ENCODE assay signal across 29 cellular contexts in genomic region chr19:38499532-38499931, GRCh38.
"Had no signal": no experiment of that assay in that cellular context is flagged by ENCODE, and none has a peak within 500 bp of the region (broad histone marks: within the 10 kb centered on the region; RNA-seq: fewer than 3 reads in every experiment).

No MANE protein-coding gene starts in this region.

- H3K27me3 ChIP-seq: colonic mucosa, dorsolateral prefrontal cortex, foreskin keratinocyte, gastrocnemius medialis had no signal

- H3K4me1 ChIP-seq: colonic mucosa, esophagus muscularis mucosa, esophagus squamous epithelium, foreskin keratinocyte, gastrocnemius medialis, gastroesophageal sphincter, heart left ventricle, heart right ventricle had no signal

- H3K9me3 Mint-ChIP-seq: dendritic cell treated with granulocyte-macrophage colony-stimulating factor and Interleukin-4, amounts not matched to agents 40 ng/mL and 50 ng/mL, for 4 days; effector memory CD8-positive, alpha-beta T cell; endodermal cell had no signal

- DNase-seq: colonic mucosa; cortex of kidney; dermis blood vessel endothelial cell; dorsolateral prefrontal cortex; effector CD4-positive, alpha-beta T cell; effector CD8-positive, alpha-beta T cell; effector memory CD4-positive, alpha-beta T cell; effector memory CD8-positive, alpha-beta T cell; endodermal cell; erythroblast; esophagus squamous epithelium; foreskin fibroblast; foreskin keratinocyte; foreskin melanocyte; gastrocnemius medialis; glutamatergic neuron; head of caudate nucleus; heart left ventricle; heart right ventricle had no signal

- FAIRE-seq: colon, endometrium, endothelial cell of umbilical vein, frontal cortex had no signal

- H3K27ac Mint-ChIP-seq: dendritic cell treated with granulocyte-macrophage colony-stimulating factor and Interleukin-4, amounts not matched to agents 40 ng/mL and 50 ng/mL, for 4 days; effector memory CD8-positive, alpha-beta T cell; endodermal cell had no signal

- H3K4me3 ChIP-seq: colonic mucosa, coronary artery, dorsolateral prefrontal cortex, esophagus muscularis mucosa, esophagus squamous epithelium, gastrocnemius medialis, gastroesophageal sphincter, heart left ventricle, heart right ventricle had no signal

- ATAC-seq: effector memory CD8-positive, alpha-beta T cell; esophagus mucosa; foreskin keratinocyte; gastrocnemius medialis; gastroesophageal sphincter; heart left ventricle had no signal

- H3K36me3 ChIP-seq: colonic mucosa, esophagus muscularis mucosa, esophagus squamous epithelium, gastroesophageal sphincter, heart left ventricle, heart right ventricle had no signal

- H3K4me3 Mint-ChIP-seq: dendritic cell treated with granulocyte-macrophage colony-stimulating factor and Interleukin-4, amounts not matched to agents 40 ng/mL and 50 ng/mL, for 4 days; effector memory CD8-positive, alpha-beta T cell; endodermal cell had no signal

- H3K27ac ChIP-seq: colonic mucosa, coronary artery, dorsolateral prefrontal cortex, epithelial cell of prostate, esophagus muscularis mucosa, esophagus squamous epithelium, foreskin keratinocyte, gastroesophageal sphincter, heart left ventricle, heart right ventricle had no signal

- H3K9me3 ChIP-seq: colonic mucosa, esophagus muscularis mucosa, esophagus squamous epithelium, gastrocnemius medialis, gastroesophageal sphincter, heart left ventricle, heart right ventricle had no signal
